In genomic region chr1:228872080-228872479, GRCh38 we compare ENCODE assay signal across 14 cellular contexts.
"Had no signal": no experiment of that assay in that cellular context is flagged by ENCODE, and none has a peak within 500 bp of the region (broad histone marks: within the 10 kb centered on the region; RNA-seq: fewer than 3 reads in every experiment).

No MANE protein-coding gene starts in this region.

- H3K4me1 Mint-ChIP-seq: natural killer cell had no signal

- ATAC-seq: activated T-cell treated with anti-CD3 and anti-CD28 coated beads, Interleukin-2, amount 50 U/mL, for 72 hours; left cardiac atrium; mucosa of descending colon; natural killer cell; psoas muscle; sciatic nerve had no signal

- H3K27ac Mint-ChIP-seq: activated T-cell treated with anti-CD3 and anti-CD28 coated beads, Interleukin-2, amount 50 U/mL, for 72 hours; dendritic cell treated with granulocyte-macrophage colony-stimulating factor and Interleukin-4, amounts not matched to agents 40 ng/mL and 50 ng/mL, for 4 days; natural killer cell had no signal

- H3K4me3 ChIP-seq: lung, mucosa of descending colon, psoas muscle, SK-N-MC, suprapubic skin had no signal

- H3K4me1 ChIP-seq: psoas muscle had no signal

- DNase-seq: activated CD4-positive, alpha-beta T cell treated with anti-CD3 and anti-CD28 coated beads, Interleukin-2, amount 50 U/mL, for 48 hours; activated T-cell treated with anti-CD3 and anti-CD28 coated beads, Interleukin-2, amount 50 U/mL, for 72 hours; central memory CD4-positive, alpha-beta T cell; left cardiac atrium; mucosa of descending colon; natural killer cell; psoas muscle; stimulated activated CD4-positive, alpha-beta T cell treated with anti-CD3 and anti-CD28 coated beads, Interleukin-12 subunit alpha, Interleukin-12 subunit beta, amount 100 ng/mL, for 4 hours; stimulated activated naive CD4-positive, alpha-beta T cell had no signal

- H3K27me3 ChIP-seq: suprapubic skin had no signal

- H3K27ac ChIP-seq: psoas muscle, SK-N-MC, suprapubic skin had no signal

- H3K36me3 ChIP-seq: suprapubic skin had no signal

- H3K36me3 Mint-ChIP-seq: natural killer cell had no signal

- H3K9me3 ChIP-seq: mucosa of descending colon, psoas muscle, suprapubic skin had no signal

- H3K9me3 Mint-ChIP-seq: activated T-cell treated with anti-CD3 and anti-CD28 coated beads, Interleukin-2, amount 50 U/mL, for 72 hours; dendritic cell treated with granulocyte-macrophage colony-stimulating factor and Interleukin-4, amounts not matched to agents 40 ng/mL and 50 ng/mL, for 4 days; natural killer cell had no signal

- H3K4me3 Mint-ChIP-seq: activated T-cell treated with anti-CD3 and anti-CD28 coated beads, Interleukin-2, amount 50 U/mL, for 72 hours; dendritic cell treated with granulocyte-macrophage colony-stimulating factor and Interleukin-4, amounts not matched to agents 40 ng/mL and 50 ng/mL, for 4 days; natural killer cell had no signal
